In the genomic region with DNA sequence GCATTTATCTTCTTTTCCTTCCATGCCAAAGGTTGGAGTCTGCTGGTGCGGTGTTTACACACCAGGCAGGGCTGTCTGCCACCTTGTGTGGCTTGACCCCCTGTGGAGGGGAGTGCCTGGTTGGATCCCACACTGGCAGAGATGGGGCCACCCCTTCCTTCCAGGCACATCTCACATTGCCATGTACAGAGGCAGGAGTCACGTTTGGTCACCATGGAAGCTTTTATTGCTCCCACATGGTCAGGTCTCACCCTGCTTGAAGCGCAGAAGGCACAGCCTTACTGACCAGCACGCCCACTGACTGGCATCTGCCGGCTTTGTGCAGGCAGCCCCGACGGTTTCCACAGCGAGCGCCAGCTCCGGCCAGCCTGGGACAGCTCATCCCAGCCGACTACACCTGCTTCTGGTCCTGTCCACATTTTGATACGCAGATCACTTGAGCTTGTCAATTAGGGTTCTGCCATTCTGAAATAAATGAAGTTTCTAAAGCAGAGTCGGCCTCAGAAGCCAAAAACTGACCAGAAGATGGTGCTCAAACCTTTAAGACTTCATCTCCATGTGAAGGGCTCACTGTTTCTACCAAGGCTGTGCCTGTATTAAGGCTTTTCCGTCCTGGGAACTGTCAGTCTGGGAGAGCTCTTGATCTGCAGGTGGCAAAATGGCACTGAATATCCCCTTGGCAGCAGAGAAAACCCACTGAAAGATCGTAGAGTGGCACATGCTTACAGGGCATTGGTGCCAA, we compare ENCODE assay signal across 14 cellular contexts. TPM values are rescaled to one million over a fixed set of nuclear protein-coding genes. Genes with fewer than 3 reads are reported as not detected.
DNase-seq lines count a peak whose midpoint lies in the region; ATAC-seq and TF ChIP-seq lines count a peak whose summit lies in the region.
"Had no signal": no experiment of that assay in that cellular context is flagged by ENCODE, and none has a peak within 500 bp of the region (broad histone marks: within the 10 kb centered on the region; RNA-seq: fewer than 3 reads in every experiment).

No MANE protein-coding gene starts in this region.

- H2BK12ac ChIP-seq in trophoblast cell (ENCODE audit: low read length) = no peak overlapping the region

- H3K9me3 ChIP-seq in endodermal cell (ENCODE audit: control insufficient read depth, low read length) (no peaks in the 10 kb centered on the region), trophoblast cell (ENCODE audit: insufficient read depth, low read depth, low read length) (no peaks in the 10 kb centered on the region)

- no peak overlapping the region for H4K91ac ChIP-seq in trophoblast cell (ENCODE audit: low read depth, low read length)

- H3K27me3 ChIP-seq in endodermal cell (ENCODE audit: control insufficient read depth, insufficient read depth, low read length, poor library complexity, severe bottlenecking) (no peaks in the 10 kb centered on the region), trophoblast cell (ENCODE audit: insufficient read depth, low read length) (no peaks in the 10 kb centered on the region)

- peak overlapping the region; percentile 12 for H3K27ac Mint-ChIP-seq in endodermal cell

- H3K4me3 Mint-ChIP-seq in endodermal cell = no peak overlapping the region

- H3K18ac ChIP-seq in trophoblast cell (ENCODE audit: low read length) = no peak overlapping the region

- H3K79me2 ChIP-seq in trophoblast cell (ENCODE audit: control insufficient read depth, insufficient read depth, low read length, poor library complexity) = no peaks in the 10 kb centered on the region

- DNase-seq in DMS 273 (lab: John Stamatoyannopoulos, UW; ENCODE audit: unreplicated experiment) (peak; percentile 47), DMS 273 treated with DMSO at 0.1 percent for 48 hours (lab: John Stamatoyannopoulos, UW) (no peak), NCI-H345 (lab: John Stamatoyannopoulos, UW) (peak; percentile 75), endodermal cell (peak; percentile 72), trophoblast cell (no peak), HUDEP-2 (lab: John Stamatoyannopoulos, UW; ENCODE audit: unreplicated experiment in 76 of 76) (no peak)
- DNase-seq: activated T-cell treated with anti-CD3 and anti-CD28 coated beads, Interleukin-2, amount 50 U/mL, for 1 hour; glutamatergic neuron; NCI-H526 treated with DMSO at 0.1 percent for 48 hours; stimulated activated CD4-positive, alpha-beta T cell treated with anti-CD3 and anti-CD28 coated beads, Interleukin-1b, Interleukin-23, amount 100 ng/mL, for 48 hours had no signal

- H2AK5ac ChIP-seq in trophoblast cell (ENCODE audit: low read length) = no peak overlapping the region

- H3K23ac ChIP-seq in trophoblast cell (ENCODE audit: low read length) = no peak overlapping the region

- ATAC-seq in HG02623 (IDR thresholded peaks at IDR 0.05; ENCODE audit: unreplicated experiment) = no peak
- no peak for ATAC-seq in HG03378 (IDR thresholded peaks at IDR 0.05; ENCODE audit: unreplicated experiment)

- H3K9ac ChIP-seq in endodermal cell (ENCODE audit: extremely low read depth, low read length, poor library complexity, severe bottlenecking) = no peak overlapping the region
- peak overlapping the region; percentile 53 for H3K9ac ChIP-seq in trophoblast cell (ENCODE audit: low read length)

- TF ChIP-seq CTCF in endodermal cell (conservative IDR thresholded peaks at IDR 0.05) = peak; percentile 67

- no peak overlapping the region for H2BK120ac ChIP-seq in trophoblast cell (ENCODE audit: insufficient read depth, low read length, poor library complexity)

- H3K4me3 ChIP-seq in endodermal cell (ENCODE audit: low read length) (no peak overlapping the region), trophoblast cell (ENCODE audit: low read depth, low read length) (no peak overlapping the region)

- H3K27ac ChIP-seq in endodermal cell (ENCODE audit: low read depth, low read length) = no peak overlapping the region
- H3K27ac ChIP-seq in trophoblast cell (ENCODE audit: low read depth, low read length) = no peak overlapping the region

- no peak overlapping the region for H4K8ac ChIP-seq in trophoblast cell (ENCODE audit: low read depth, low read length)

- peaks cover 17% of the 10 kb centered on the region for H3K4me1 Mint-ChIP-seq in endodermal cell

- H2AFZ ChIP-seq in trophoblast cell (ENCODE audit: insufficient read depth, low read length, poor library complexity) = no peak overlapping the region

- H3K14ac ChIP-seq in trophoblast cell (ENCODE audit: low read length) = no peak overlapping the region

- no peaks in the 10 kb centered on the region for H3K79me1 ChIP-seq in trophoblast cell (ENCODE audit: low read length)

- H3K36me3 ChIP-seq in endodermal cell (ENCODE audit: control insufficient read depth, insufficient read depth, low read length) (peaks cover 41% of the 10 kb centered on the region), trophoblast cell (ENCODE audit: control insufficient read depth in 1 of 2, insufficient read depth in 2 of 2, low read length in 2 of 2) (peaks cover 24 to 51% of the 10 kb centered on the region in 2 experiments)

- no peak overlapping the region for H3K4ac ChIP-seq in trophoblast cell (ENCODE audit: low read depth, low read length)

- no peak overlapping the region for H3K4me2 ChIP-seq in trophoblast cell (ENCODE audit: low read length)

- H3K9me3 Mint-ChIP-seq in endodermal cell = no peaks in the 10 kb centered on the region

- H3K36me3 Mint-ChIP-seq in endodermal cell (ENCODE audit: low read depth) = peaks cover 36% of the 10 kb centered on the region

- H3K27me3 Mint-ChIP-seq in endodermal cell (ENCODE audit: insufficient read depth) = no peaks in the 10 kb centered on the region

- H3K4me1 ChIP-seq in endodermal cell (ENCODE audit: control insufficient read depth, insufficient read depth, low read length) = peaks cover 16% of the 10 kb centered on the region
- peaks cover 0 to 2% of the 10 kb centered on the region in 2 experiments for H3K4me1 ChIP-seq in trophoblast cell (ENCODE audit: control insufficient read depth in 1 of 2, insufficient read depth in 2 of 2, low read length in 2 of 2)

- 86 to 89% methylated on average over 13 to 15 of the region's 15 CpGs for WGBS in endodermal cell (ENCODE audit: insufficient coverage in 1 of 2, insufficient read length in 1 of 2), 2 experiments
- no CpG with 5 or more reads among the region's 15 CpGs for WGBS in trophoblast cell (ENCODE audit: extremely low coverage, insufficient coverage, insufficient read length)

- no peak overlapping the region for H2BK5ac ChIP-seq in trophoblast cell (ENCODE audit: low read depth, low read length, poor library complexity)

- H4K12ac ChIP-seq in trophoblast cell (ENCODE audit: low read depth, low read length) = no peak overlapping the region

RNA-seq across cellular contexts. Expression of a gene that starts 35.6 kb away (rescaled TPM):
- total RNA-seq in endodermal cell = 1 to 10 TPM; 1.5 TPM
- 0.39 TPM for polyA plus RNA-seq in endodermal cell (2013, experiment 1 of 2)
- 0.29 TPM for polyA plus RNA-seq in endodermal cell (2013, experiment 2 of 2)
- polyA plus RNA-seq in trophoblast cell (2013) = 0.31 and 0.33 TPM in 2 replicates
- total RNA-seq: A172, HT1080 had no signal

Comparison
In these comparisons a context has a peak if more than half of its experiments do, and no peak if none do; other contexts are left out.
1. DNase-seq: peak in DMS 273 (single experiment), NCI-H345 (single experiment) and endodermal cell (single experiment); none in DMS 273 treated with DMSO at 0.1 percent for 48 hours (single experiment), trophoblast cell (0 of 2) and HUDEP-2 (0 of 76).